In the genomic region with DNA sequence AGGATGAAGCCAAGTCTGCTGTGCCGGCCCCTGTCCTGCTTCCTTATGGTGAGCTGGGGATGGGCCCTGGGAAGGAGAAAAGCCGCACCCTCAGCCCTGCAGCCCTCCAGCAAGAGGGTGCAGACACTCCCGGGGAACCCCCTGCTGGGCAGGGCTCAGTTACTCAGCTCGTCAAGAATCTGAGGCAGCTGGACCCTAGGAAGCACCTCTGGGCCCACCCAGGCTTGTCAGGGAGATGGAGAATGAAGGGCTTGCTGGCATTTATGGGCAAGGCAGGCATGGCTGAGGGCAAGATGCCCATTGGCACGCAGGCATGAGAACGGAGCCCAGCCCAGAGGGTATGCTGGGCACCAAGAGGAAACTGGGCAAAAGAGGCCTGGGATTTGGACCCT, we compare ENCODE assay signal across 19 cellular contexts. TPM values are rescaled to one million over a fixed set of nuclear protein-coding genes. Genes with fewer than 3 reads are reported as not detected.
DNase-seq lines count a peak whose midpoint lies in the region; ATAC-seq and TF ChIP-seq lines count a peak whose summit lies in the region.
"Had no signal": no experiment of that assay in that cellular context is flagged by ENCODE, and none has a peak within 500 bp of the region (broad histone marks: within the 10 kb centered on the region; RNA-seq: fewer than 3 reads in every experiment).

No MANE protein-coding gene starts in this region.

- H3K9me3 Mint-ChIP-seq in natural killer cell (no peaks in the 10 kb centered on the region), type B pancreatic cell (no peaks in the 10 kb centered on the region)
- no peaks in the 10 kb centered on the region for H3K9me3 Mint-ChIP-seq in natural killer cell treated with Interleukin-12 subunit alpha and Interleukin-12 subunit beta and Interleukin-15 and Interleukin-18, amount 100 ng/mL, for 72 hours
- H3K9me3 Mint-ChIP-seq: activated naive CD4-positive, alpha-beta T cell treated with anti-CD3 and anti-CD28 coated beads, Interleukin-2, amount 50 U/mL, for 24 hours had no signal

- H3K27ac Mint-ChIP-seq in natural killer cell (peak overlapping the region; percentile 78 to 85), T-helper 17 cell (peak overlapping the region; percentile 78), type B pancreatic cell (peak overlapping the region; percentile 36)
- H3K27ac Mint-ChIP-seq in natural killer cell treated with Interleukin-12 subunit alpha and Interleukin-12 subunit beta and Interleukin-15 and Interleukin-18, amount 100 ng/mL, for 72 hours = no peak overlapping the region
- H3K27ac Mint-ChIP-seq: activated naive CD4-positive, alpha-beta T cell treated with anti-CD3 and anti-CD28 coated beads, Interleukin-2, amount 50 U/mL, for 24 hours had no signal

- no peaks in the 10 kb centered on the region for H3K9me3 ChIP-seq in T-helper 17 cell (ENCODE audit: control insufficient read depth, low read length, poor library complexity, severe bottlenecking)
- H3K9me3 ChIP-seq: body of pancreas, Caco-2, heart right ventricle, right lobe of liver, SK-N-SH, suprapubic skin had no signal

- no peaks in the 10 kb centered on the region for H3K27me3 Mint-ChIP-seq in natural killer cell (ENCODE audit: low read depth in 2 of 2)
- no peaks in the 10 kb centered on the region for H3K27me3 Mint-ChIP-seq in natural killer cell treated with Interleukin-12 subunit alpha and Interleukin-12 subunit beta and Interleukin-15 and Interleukin-18, amount 100 ng/mL, for 72 hours
- H3K27me3 Mint-ChIP-seq in T-helper 17 cell = no peaks in the 10 kb centered on the region
- H3K27me3 Mint-ChIP-seq in type B pancreatic cell = no peaks in the 10 kb centered on the region
- H3K27me3 Mint-ChIP-seq: activated naive CD4-positive, alpha-beta T cell treated with anti-CD3 and anti-CD28 coated beads, Interleukin-2, amount 50 U/mL, for 24 hours had no signal

- no peak for ATAC-seq in natural killer cell
- no peak for ATAC-seq in natural killer cell treated with Interleukin-12 subunit alpha and Interleukin-12 subunit beta and Interleukin-15 and Interleukin-18, amount 100 ng/mL, for 72 hours
- ATAC-seq in T-helper 17 cell = no peak
- ATAC-seq: body of pancreas had no signal

- DNase-seq in natural killer cell (no peak), T-helper 17 cell (no peak), kidney tubule cell (ENCODE audit: low spot score) (peak; percentile 23), type B pancreatic cell (ENCODE audit: extremely low spot score, unreplicated experiment) (no peak), SIG-M5 (lab: John Stamatoyannopoulos, UW) (no peak), DMS79 treated with DMSO at 0.1 percent for 48 hours (lab: John Stamatoyannopoulos, UW) (no peak), NCI-H446 (lab: John Stamatoyannopoulos, UW) (no peak)
- DNase-seq in natural killer cell treated with Interleukin-12 subunit alpha and Interleukin-12 subunit beta and Interleukin-15 and Interleukin-18, amount 100 ng/mL, for 72 hours (ENCODE audit: low spot score) = no peak
- DNase-seq: activated CD4-positive, alpha-beta T cell treated with anti-CD3 and anti-CD28 coated beads, Interleukin-2, amount 50 U/mL, for 1 hour; Caco-2; MM.1S; occipital lobe; SK-N-SH; stimulated activated CD4-positive, alpha-beta T cell treated with anti-CD3 and anti-CD28 coated beads, Interleukin-1b, Interleukin-23, amount 100 ng/mL, for 48 hours had no signal

- TF ChIP-seq CTCF in natural killer cell (IDR thresholded peaks at IDR 0.05) = no peak
- TF ChIP-seq CTCF in type B pancreatic cell (conservative IDR thresholded peaks at IDR 0.05) = no peak

- peaks cover 39 to 57% of the 10 kb centered on the region in 2 donors for H3K4me1 Mint-ChIP-seq in natural killer cell
- H3K4me1 Mint-ChIP-seq in natural killer cell treated with Interleukin-12 subunit alpha and Interleukin-12 subunit beta and Interleukin-15 and Interleukin-18, amount 100 ng/mL, for 72 hours (ENCODE audit: low read depth in 2 of 2) = peaks cover 26 to 42% of the 10 kb centered on the region in 2 donors
- H3K4me1 Mint-ChIP-seq in T-helper 17 cell = peaks cover 44% of the 10 kb centered on the region
- H3K4me1 Mint-ChIP-seq in type B pancreatic cell (ENCODE audit: unreplicated experiment) = peaks cover 33% of the 10 kb centered on the region

- intact Hi-C loops in natural killer cell (cut with micrococcal nuclease) = no loop called here

- H3K4me3 Mint-ChIP-seq in natural killer cell (peak overlapping the region; percentile 42), T-helper 17 cell (no peak overlapping the region), type B pancreatic cell (no peak overlapping the region)
- no peak overlapping the region for H3K4me3 Mint-ChIP-seq in natural killer cell treated with Interleukin-12 subunit alpha and Interleukin-12 subunit beta and Interleukin-15 and Interleukin-18, amount 100 ng/mL, for 72 hours
- H3K4me3 Mint-ChIP-seq: activated naive CD4-positive, alpha-beta T cell treated with anti-CD3 and anti-CD28 coated beads, Interleukin-2, amount 50 U/mL, for 24 hours had no signal

- no peaks in the 10 kb centered on the region for H3K36me3 Mint-ChIP-seq in natural killer cell
- no peaks in the 10 kb centered on the region for H3K36me3 Mint-ChIP-seq in natural killer cell treated with Interleukin-12 subunit alpha and Interleukin-12 subunit beta and Interleukin-15 and Interleukin-18, amount 100 ng/mL, for 72 hours
- peaks cover 2% of the 10 kb centered on the region for H3K36me3 Mint-ChIP-seq in T-helper 17 cell (ENCODE audit: low read depth)
- H3K36me3 Mint-ChIP-seq in type B pancreatic cell = no peaks in the 10 kb centered on the region

RNA-seq across cellular contexts. Expression of a gene that starts 12.9 kb away (rescaled TPM):
- total RNA-seq in natural killer cell (100 to 1,000 TPM; 132 to 264 (median 151) TPM), T-helper 17 cell (100 to 1,000 TPM; 139 to 169 TPM), type B pancreatic cell (ENCODE audit: low replicate concordance) (2.9 and 8.5 TPM in 2 replicates)
- total RNA-seq in natural killer cell treated with Interleukin-12 subunit alpha and Interleukin-12 subunit beta and Interleukin-15 and Interleukin-18, amount 100 ng/mL, for 72 hours = 10 to 100 TPM; 46.5 to 58.0 TPM

Comparison
In these comparisons a context has a peak if more than half of its experiments do, and no peak if none do; other contexts are left out.
1. H3K27ac Mint-ChIP-seq: peak in natural killer cell (2 of 2), T-helper 17 cell (single experiment) and type B pancreatic cell (single experiment); none in natural killer cell treated with Interleukin-12 subunit alpha and Interleukin-12 subunit beta and Interleukin-15 and Interleukin-18, amount 100 ng/mL, for 72 hours (0 of 2).